In the genomic region with DNA sequence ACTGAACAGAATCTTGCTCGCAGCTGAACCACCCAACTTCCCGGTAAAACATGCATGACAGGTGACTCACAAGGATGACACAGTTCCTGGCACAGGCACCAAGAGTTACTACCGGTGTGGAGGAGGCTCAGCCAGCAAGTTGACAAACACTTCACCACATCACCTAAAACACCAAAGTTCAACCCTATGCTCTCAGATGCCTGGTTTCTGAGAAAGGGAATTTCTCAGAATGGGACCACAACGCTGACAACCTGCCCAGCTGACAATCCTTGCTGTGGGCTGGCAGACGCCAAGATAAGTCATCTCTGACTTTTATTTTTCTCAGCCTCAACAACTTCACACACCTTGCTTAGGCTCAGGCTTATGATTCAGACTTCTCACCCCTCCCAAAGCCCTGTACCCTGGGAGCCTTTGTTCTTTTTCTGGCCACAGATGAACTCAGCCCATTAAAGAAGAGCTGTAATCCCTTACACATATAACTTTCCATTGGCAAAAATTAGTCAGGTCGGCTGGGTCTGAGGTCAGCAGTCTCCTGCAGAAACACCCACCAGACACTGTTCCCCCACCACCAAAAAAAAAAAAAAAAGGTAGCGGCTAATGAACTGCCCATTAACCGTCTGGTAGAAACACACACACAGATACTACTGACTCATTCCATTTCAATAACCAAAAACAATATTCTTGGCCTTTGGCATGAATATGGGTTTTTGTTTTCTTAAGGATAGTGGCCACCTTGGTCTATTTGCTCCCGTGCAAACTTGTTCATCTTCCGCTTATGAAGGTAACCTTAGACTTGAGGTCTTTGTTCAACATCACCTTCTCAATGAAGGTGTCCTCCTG, we compare ENCODE assay signal across 1 cellular context.
TF ChIP-seq lines count a peak whose summit lies in the region.

No MANE protein-coding gene starts in this region.

TF ChIP-seq in GM23338, 12 proteins besides CTCF, POLR2A, EP300 and RAD21 (continued from another document):
- TF ChIP-seq, protein P1, sequence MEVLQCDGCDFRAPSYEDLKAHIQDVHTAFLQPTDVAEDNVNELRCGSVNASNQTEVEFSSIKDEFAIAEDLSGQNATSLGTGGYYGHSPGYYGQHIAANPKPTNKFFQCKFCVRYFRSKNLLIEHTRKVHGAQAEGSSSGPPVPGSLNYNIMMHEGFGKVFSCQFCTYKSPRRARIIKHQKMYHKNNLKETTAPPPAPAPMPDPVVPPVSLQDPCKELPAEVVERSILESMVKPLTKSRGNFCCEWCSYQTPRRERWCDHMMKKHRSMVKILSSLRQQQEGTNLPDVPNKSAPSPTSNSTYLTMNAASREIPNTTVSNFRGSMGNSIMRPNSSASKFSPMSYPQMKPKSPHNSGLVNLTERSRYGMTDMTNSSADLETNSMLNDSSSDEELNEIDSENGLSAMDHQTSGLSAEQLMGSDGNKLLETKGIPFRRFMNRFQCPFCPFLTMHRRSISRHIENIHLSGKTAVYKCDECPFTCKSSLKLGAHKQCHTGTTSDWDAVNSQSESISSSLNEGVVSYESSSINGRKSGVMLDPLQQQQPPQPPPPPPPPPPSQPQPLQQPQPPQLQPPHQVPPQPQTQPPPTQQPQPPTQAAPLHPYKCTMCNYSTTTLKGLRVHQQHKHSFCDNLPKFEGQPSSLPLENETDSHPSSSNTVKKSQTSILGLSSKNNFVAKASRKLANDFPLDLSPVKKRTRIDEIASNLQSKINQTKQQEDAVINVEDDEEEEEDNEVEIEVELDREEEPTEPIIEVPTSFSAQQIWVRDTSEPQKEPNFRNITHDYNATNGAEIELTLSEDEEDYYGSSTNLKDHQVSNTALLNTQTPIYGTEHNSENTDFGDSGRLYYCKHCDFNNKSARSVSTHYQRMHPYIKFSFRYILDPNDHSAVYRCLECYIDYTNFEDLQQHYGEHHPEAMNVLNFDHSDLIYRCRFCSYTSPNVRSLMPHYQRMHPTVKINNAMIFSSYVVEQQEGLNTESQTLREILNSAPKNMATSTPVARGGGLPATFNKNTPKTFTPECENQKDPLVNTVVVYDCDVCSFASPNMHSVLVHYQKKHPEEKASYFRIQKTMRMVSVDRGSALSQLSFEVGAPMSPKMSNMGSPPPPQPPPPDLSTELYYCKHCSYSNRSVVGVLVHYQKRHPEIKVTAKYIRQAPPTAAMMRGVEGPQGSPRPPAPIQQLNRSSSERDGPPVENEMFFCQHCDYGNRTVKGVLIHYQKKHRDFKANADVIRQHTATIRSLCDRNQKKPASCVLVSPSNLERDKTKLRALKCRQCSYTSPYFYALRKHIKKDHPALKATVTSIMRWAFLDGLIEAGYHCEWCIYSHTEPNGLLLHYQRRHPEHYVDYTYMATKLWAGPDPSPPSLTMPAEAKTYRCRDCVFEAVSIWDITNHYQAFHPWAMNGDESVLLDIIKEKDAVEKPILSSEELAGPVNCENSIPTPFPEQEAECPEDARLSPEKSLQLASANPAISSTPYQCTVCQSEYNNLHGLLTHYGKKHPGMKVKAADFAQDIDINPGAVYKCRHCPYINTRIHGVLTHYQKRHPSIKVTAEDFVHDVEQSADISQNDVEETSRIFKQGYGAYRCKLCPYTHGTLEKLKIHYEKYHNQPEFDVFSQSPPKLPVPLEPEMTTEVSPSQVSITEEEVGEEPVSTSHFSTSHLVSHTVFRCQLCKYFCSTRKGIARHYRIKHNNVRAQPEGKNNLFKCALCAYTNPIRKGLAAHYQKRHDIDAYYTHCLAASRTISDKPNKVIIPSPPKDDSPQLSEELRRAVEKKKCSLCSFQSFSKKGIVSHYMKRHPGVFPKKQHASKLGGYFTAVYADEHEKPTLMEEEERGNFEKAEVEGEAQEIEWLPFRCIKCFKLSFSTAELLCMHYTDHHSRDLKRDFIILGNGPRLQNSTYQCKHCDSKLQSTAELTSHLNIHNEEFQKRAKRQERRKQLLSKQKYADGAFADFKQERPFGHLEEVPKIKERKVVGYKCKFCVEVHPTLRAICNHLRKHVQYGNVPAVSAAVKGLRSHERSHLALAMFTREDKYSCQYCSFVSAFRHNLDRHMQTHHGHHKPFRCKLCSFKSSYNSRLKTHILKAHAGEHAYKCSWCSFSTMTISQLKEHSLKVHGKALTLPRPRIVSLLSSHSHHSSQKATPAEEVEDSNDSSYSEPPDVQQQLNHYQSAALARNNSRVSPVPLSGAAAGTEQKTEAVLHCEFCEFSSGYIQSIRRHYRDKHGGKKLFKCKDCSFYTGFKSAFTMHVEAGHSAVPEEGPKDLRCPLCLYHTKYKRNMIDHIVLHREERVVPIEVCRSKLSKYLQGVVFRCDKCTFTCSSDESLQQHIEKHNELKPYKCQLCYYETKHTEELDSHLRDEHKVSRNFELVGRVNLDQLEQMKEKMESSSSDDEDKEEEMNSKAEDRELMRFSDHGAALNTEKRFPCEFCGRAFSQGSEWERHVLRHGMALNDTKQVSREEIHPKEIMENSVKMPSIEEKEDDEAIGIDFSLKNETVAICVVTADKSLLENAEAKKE (CRISPR knock-in tag; IDR thresholded peaks at IDR 0.05) = no peak
- TF ChIP-seq, protein P2, sequence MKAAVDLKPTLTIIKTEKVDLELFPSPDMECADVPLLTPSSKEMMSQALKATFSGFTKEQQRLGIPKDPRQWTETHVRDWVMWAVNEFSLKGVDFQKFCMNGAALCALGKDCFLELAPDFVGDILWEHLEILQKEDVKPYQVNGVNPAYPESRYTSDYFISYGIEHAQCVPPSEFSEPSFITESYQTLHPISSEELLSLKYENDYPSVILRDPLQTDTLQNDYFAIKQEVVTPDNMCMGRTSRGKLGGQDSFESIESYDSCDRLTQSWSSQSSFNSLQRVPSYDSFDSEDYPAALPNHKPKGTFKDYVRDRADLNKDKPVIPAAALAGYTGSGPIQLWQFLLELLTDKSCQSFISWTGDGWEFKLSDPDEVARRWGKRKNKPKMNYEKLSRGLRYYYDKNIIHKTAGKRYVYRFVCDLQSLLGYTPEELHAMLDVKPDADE (IDR thresholded peaks at IDR 0.05) = no peak
- no peak for TF ChIP-seq POLR2AphosphoS5 (IDR thresholded peaks at IDR 0.05; ENCODE audit: low read depth)
- no peak for TF ChIP-seq EZH2phosphoT487 (IDR thresholded peaks at IDR 0.05; ENCODE audit: unreplicated experiment)
- TF ChIP-seq STAT1 (IDR thresholded peaks at IDR 0.05; ENCODE audit: unreplicated experiment) = no peak
- TF ChIP-seq ZNF114 (CRISPR knock-in tag; IDR thresholded peaks at IDR 0.05) = no peak
- no peak for TF ChIP-seq JUNB (IDR thresholded peaks at IDR 0.05; ENCODE audit: unreplicated experiment)
- TF ChIP-seq, protein P3, sequence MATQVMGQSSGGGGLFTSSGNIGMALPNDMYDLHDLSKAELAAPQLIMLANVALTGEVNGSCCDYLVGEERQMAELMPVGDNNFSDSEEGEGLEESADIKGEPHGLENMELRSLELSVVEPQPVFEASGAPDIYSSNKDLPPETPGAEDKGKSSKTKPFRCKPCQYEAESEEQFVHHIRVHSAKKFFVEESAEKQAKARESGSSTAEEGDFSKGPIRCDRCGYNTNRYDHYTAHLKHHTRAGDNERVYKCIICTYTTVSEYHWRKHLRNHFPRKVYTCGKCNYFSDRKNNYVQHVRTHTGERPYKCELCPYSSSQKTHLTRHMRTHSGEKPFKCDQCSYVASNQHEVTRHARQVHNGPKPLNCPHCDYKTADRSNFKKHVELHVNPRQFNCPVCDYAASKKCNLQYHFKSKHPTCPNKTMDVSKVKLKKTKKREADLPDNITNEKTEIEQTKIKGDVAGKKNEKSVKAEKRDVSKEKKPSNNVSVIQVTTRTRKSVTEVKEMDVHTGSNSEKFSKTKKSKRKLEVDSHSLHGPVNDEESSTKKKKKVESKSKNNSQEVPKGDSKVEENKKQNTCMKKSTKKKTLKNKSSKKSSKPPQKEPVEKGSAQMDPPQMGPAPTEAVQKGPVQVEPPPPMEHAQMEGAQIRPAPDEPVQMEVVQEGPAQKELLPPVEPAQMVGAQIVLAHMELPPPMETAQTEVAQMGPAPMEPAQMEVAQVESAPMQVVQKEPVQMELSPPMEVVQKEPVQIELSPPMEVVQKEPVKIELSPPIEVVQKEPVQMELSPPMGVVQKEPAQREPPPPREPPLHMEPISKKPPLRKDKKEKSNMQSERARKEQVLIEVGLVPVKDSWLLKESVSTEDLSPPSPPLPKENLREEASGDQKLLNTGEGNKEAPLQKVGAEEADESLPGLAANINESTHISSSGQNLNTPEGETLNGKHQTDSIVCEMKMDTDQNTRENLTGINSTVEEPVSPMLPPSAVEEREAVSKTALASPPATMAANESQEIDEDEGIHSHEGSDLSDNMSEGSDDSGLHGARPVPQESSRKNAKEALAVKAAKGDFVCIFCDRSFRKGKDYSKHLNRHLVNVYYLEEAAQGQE (IDR thresholded peaks at IDR 0.05; ENCODE audit: unreplicated experiment) = no peak
- TF ChIP-seq NANOG (IDR thresholded peaks at IDR 0.05; ENCODE audit: borderline replicate concordance) = no peak
- TF ChIP-seq ZNF331 (CRISPR knock-in tag; IDR thresholded peaks at IDR 0.05; ENCODE audit: low read depth) = no peak
